In the genomic region with DNA sequence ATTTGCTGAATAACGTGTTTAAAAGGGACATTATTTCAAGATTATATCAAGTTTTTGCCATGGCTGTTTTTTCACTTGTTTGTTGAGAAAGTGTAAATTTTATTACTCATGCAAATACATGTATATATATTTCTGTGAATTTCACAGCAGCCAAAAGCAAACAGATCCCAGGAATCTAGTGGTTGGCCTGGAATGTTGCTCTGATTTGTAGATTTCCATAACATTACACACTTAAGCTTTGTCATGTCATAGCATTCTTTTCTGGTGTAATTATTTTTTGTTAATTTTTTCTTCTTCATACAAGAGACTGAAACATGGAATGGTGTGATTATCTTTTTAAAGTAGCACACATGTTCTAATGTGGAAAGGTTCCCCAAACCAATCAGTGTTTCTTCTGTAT, we compare ENCODE assay signal across 19 cellular contexts. TPM values are rescaled to one million over a fixed set of nuclear protein-coding genes. Genes with fewer than 3 reads are reported as not detected.
DNase-seq lines count a peak whose midpoint lies in the region; ATAC-seq and TF ChIP-seq lines count a peak whose summit lies in the region.
"Had no signal": no experiment of that assay in that cellular context is flagged by ENCODE, and none has a peak within 500 bp of the region (broad histone marks: within the 10 kb centered on the region; RNA-seq: fewer than 3 reads in every experiment).

No MANE protein-coding gene starts in this region.

- no peak overlapping the region for H2AK5ac ChIP-seq in IMR-90 (ENCODE audit: low read depth, low read length)

- no peak overlapping the region for H2BK20ac ChIP-seq in IMR-90 (ENCODE audit: low read depth, low read length)

- H3K23ac ChIP-seq in IMR-90 (ENCODE audit: low read depth, low read length) = no peak overlapping the region

- DNase-seq in AG10803 (ENCODE audit: low read depth) (peak; percentile 41), IMR-90 (peak; percentile 46), dedifferentiated amniotic fluid mesenchymal stem cell (ENCODE audit: extremely low spot score) (peak; percentile 49), neural progenitor cell (ENCODE audit: low spot score) (no peak), NCI-H1048 (lab: John Stamatoyannopoulos, UW) (no peak)
- DNase-seq: activated CD4-positive, alpha-beta memory T cell treated with anti-CD3 and anti-CD28 coated beads for 36 hours; activated CD8-positive, alpha-beta memory T cell treated with anti-CD3 and anti-CD28 coated beads, Interleukin-2, amount 50 U/mL, for 48 hours; effector memory CD4-positive, alpha-beta T cell; hippocampal formation; NCI-H187 treated with DMSO at 0.1 percent for 48 hours; NCI-H526; psoas muscle had no signal

- H3K36me3 Mint-ChIP-seq in neural progenitor cell = peaks cover 4% of the 10 kb centered on the region
- H3K36me3 Mint-ChIP-seq: activated CD4-positive, alpha-beta memory T cell treated with anti-CD3 and anti-CD28 coated beads for 36 hours; activated naive CD4-positive, alpha-beta T cell treated with anti-CD3 and anti-CD28 coated beads, Interleukin-2, amount 50 U/mL, for 72 hours had no signal

- H4K8ac ChIP-seq in IMR-90 (ENCODE audit: low read depth in 2 of 2, low read length in 2 of 2) = no peak overlapping the region

- H3K36me3 ChIP-seq in IMR-90 (ENCODE audit: control insufficient read depth, insufficient read depth, low read length) (no peaks in the 10 kb centered on the region; the same call in 1 of the 2 replicates), neural progenitor cell (no peaks in the 10 kb centered on the region)

- no peak overlapping the region for H3K4me3 Mint-ChIP-seq in neural progenitor cell
- H3K4me3 Mint-ChIP-seq: activated CD4-positive, alpha-beta memory T cell treated with anti-CD3 and anti-CD28 coated beads for 36 hours had no signal

- no peaks in the 10 kb centered on the region for H3K9me3 Mint-ChIP-seq in neural progenitor cell
- H3K9me3 Mint-ChIP-seq: activated CD4-positive, alpha-beta memory T cell treated with anti-CD3 and anti-CD28 coated beads for 36 hours; activated naive CD4-positive, alpha-beta T cell treated with anti-CD3 and anti-CD28 coated beads, Interleukin-2, amount 50 U/mL, for 72 hours; activated T-helper 2 cell treated with anti-CD3 and anti-CD28 coated beads, Interferon-gamma antibody, Interleukin-2, Interleukin-4, amounts not matched to agents 10 μg/mL and 5 μg/mL and 100 μg/mL, durations not matched to agents 14 hours and 24 hours and 36 hours had no signal

- POLR2A ChIA-PET in IMR-90 (lab: Charles Lee; ENCODE audit: unreplicated experiment) = no interaction called here

- H3K4me2 ChIP-seq in IMR-90 (ENCODE audit: low read depth, low read length) = no peak overlapping the region
- H3K4me2 ChIP-seq in neural progenitor cell = peak overlapping the region; percentile 39

- H2AFZ ChIP-seq in IMR-90 (replicated peaks; ENCODE audit: low read length, poor library complexity) (no peak overlapping the region), neural progenitor cell (replicated peaks) (no peak overlapping the region)

- H4K91ac ChIP-seq in IMR-90 (ENCODE audit: insufficient read depth, low read depth, low read length) = no peak overlapping the region

- dilution Hi-C loops in IMR-90 (cut with HindIII; ENCODE audit: low sequenced_read_pairs, unreplicated experiment) = no loop called here

- no peak overlapping the region for H2BK120ac ChIP-seq in IMR-90 (ENCODE audit: low read depth, low read length)

- H3K27ac ChIP-seq in IMR-90 (ENCODE audit: insufficient read depth, low read length) (no peak overlapping the region), neural progenitor cell (no peak overlapping the region)
- H3K27ac ChIP-seq: C4-2B, psoas muscle had no signal

- H4K5ac ChIP-seq in IMR-90 (ENCODE audit: low read depth, low read length) = no peak overlapping the region

- no peak overlapping the region for H3K18ac ChIP-seq in IMR-90 (ENCODE audit: low read depth, low read length)

- in situ Hi-C loops in IMR-90 (cut with MboI; ENCODE audit: low sequenced_read_pairs) = no loop called here

- no CpG with 5 or more reads among the region's 1 CpG for WGBS in IMR-90 (ENCODE audit: extremely low coverage in 2 of 2, insufficient read length in 1 of 2), 2 experiments

- no peak for TF ChIP-seq RAD21 in IMR-90 (IDR thresholded peaks at IDR 0.05; ENCODE audit: low read length)

- H3K79me2 ChIP-seq in neural progenitor cell (ENCODE audit: low read depth) = peaks cover 69% of the 10 kb centered on the region

- no peak overlapping the region for H3K14ac ChIP-seq in IMR-90 (replicated peaks; ENCODE audit: low read depth, low read length)

- H3K9me1 ChIP-seq in IMR-90 (ENCODE audit: insufficient read depth, low read length) = peaks cover 7% of the 10 kb centered on the region; the same call in 1 of the 2 replicates

- no peak overlapping the region for H3K4me3 ChIP-seq in AG10803 (ENCODE audit: low read length)
- no peak overlapping the region for H3K4me3 ChIP-seq in IMR-90 (ENCODE audit: insufficient read depth, low read depth, low read length)
- H3K4me3 ChIP-seq in neural progenitor cell = no peak overlapping the region
- H3K4me3 ChIP-seq: psoas muscle had no signal

- intact Hi-C loops in IMR-90 (cut with micrococcal nuclease) = no loop called here

- peaks cover 24 to 47% of the 10 kb centered on the region in 2 experiments for H3K79me1 ChIP-seq in IMR-90 (ENCODE audit: low read depth in 1 of 2, low read length in 2 of 2)

- H2AK9ac ChIP-seq in IMR-90 (replicated peaks; ENCODE audit: low read depth, low read length, poor library complexity) = no peak overlapping the region

- peak; percentile 54 for ATAC-seq in IMR-90 (ENCODE audit: low read depth)
- ATAC-seq in GM18870 (IDR thresholded peaks at IDR 0.05; ENCODE audit: unreplicated experiment) = no peak
- no peak for ATAC-seq in GM21786 (IDR thresholded peaks at IDR 0.05; ENCODE audit: unreplicated experiment)
- no peak for ATAC-seq in HG02973 (IDR thresholded peaks at IDR 0.05; ENCODE audit: unreplicated experiment)
- ATAC-seq: activated CD4-positive, CD25-positive, alpha-beta regulatory T cell treated with anti-CD3 and anti-CD28 coated beads, Interleukin-2, amount 50 U/mL, for 24 hours; activated naive CD4-positive, alpha-beta T cell treated with anti-CD3 and anti-CD28 coated beads, Interleukin-2, amount 50 U/mL, for 72 hours; psoas muscle had no signal

- H3K4ac ChIP-seq in IMR-90 (ENCODE audit: low read depth, low read length) = no peak overlapping the region

- H3K27ac Mint-ChIP-seq in neural progenitor cell = no peak overlapping the region
- H3K27ac Mint-ChIP-seq: activated CD4-positive, alpha-beta memory T cell treated with anti-CD3 and anti-CD28 coated beads for 36 hours; activated T-helper 2 cell treated with anti-CD3 and anti-CD28 coated beads, Interferon-gamma antibody, Interleukin-2, Interleukin-4, amounts not matched to agents 10 μg/mL and 5 μg/mL and 100 μg/mL, durations not matched to agents 14 hours and 24 hours and 36 hours had no signal

- peaks cover 8% of the 10 kb centered on the region for H3K4me1 ChIP-seq in IMR-90 (ENCODE audit: control insufficient read depth, insufficient read depth, low read length)
- peaks cover 33% of the 10 kb centered on the region for H3K4me1 ChIP-seq in neural progenitor cell
- H3K4me1 ChIP-seq: psoas muscle had no signal

- H3F3A ChIP-seq in neural progenitor cell (ENCODE audit: low read depth) = peaks cover 6% of the 10 kb centered on the region

- TF ChIP-seq CTCF in AG10803 (conservative IDR thresholded peaks at IDR 0.05; ENCODE audit: low read length) (no peak), IMR-90 (conservative IDR thresholded peaks at IDR 0.05; ENCODE audit: low read depth, low read length) (no peak), neural progenitor cell (IDR thresholded peaks at IDR 0.05) (no peak)

- H4K20me1 ChIP-seq in IMR-90 (ENCODE audit: insufficient read depth, low read length) (peaks cover 18% of the 10 kb centered on the region; the same call in 1 of the 2 replicates), neural progenitor cell (ENCODE audit: low read depth) (peaks cover 44% of the 10 kb centered on the region)

- H2BK15ac ChIP-seq in IMR-90 (ENCODE audit: low read depth, low read length) = no peak overlapping the region

- BruUV-seq in IMR-90 (replicated peaks; lab: Mats Ljungman, UMichigan) = no TSS peak

- H3K27me3 ChIP-seq in IMR-90 (ENCODE audit: control insufficient read depth, insufficient read depth, low read length) (no peaks in the 10 kb centered on the region), neural progenitor cell (no peaks in the 10 kb centered on the region)

- H2BK5ac ChIP-seq in IMR-90 (ENCODE audit: low read depth, low read length, poor library complexity, severe bottlenecking) = no peak overlapping the region

- no peak for TF ChIP-seq POLR2A in IMR-90 (IDR thresholded peaks at IDR 0.05; ENCODE audit: low read depth, low read length)

- H3K9ac ChIP-seq in IMR-90 (ENCODE audit: low read depth, low read length) (no peak overlapping the region), neural progenitor cell (no peak overlapping the region)

- no peak overlapping the region for H3K56ac ChIP-seq in IMR-90 (ENCODE audit: extremely low read depth, insufficient read depth, low read length)

- peaks cover 27% of the 10 kb centered on the region for H3K4me1 Mint-ChIP-seq in neural progenitor cell

- H3K9me3 ChIP-seq in IMR-90 (ENCODE audit: control insufficient read depth, insufficient read depth, low read length) = no peaks in the 10 kb centered on the region
- no peaks in the 10 kb centered on the region for H3K9me3 ChIP-seq in neural progenitor cell (ENCODE audit: low read depth)
- H3K9me3 ChIP-seq: psoas muscle had no signal

- H3K27me3 Mint-ChIP-seq in neural progenitor cell (ENCODE audit: insufficient read depth, low read depth) = no peaks in the 10 kb centered on the region
- H3K27me3 Mint-ChIP-seq: activated CD4-positive, alpha-beta memory T cell treated with anti-CD3 and anti-CD28 coated beads for 36 hours had no signal

- CTCF ChIA-PET in IMR-90 (lab: Yijun Ruan, JAX) = no interaction called here

TF ChIP-seq in IMR-90, 13 proteins besides CTCF, POLR2A, EP300 and RAD21 (continues in another document):
- no peak for TF ChIP-seq RFX5 (IDR thresholded peaks at IDR 0.05; ENCODE audit: low read depth, low read length)
- TF ChIP-seq CEBPB (IDR thresholded peaks at IDR 0.05; ENCODE audit: low read depth, low read length) = no peak

RNA-seq across cellular contexts. Expression of a gene that starts 20.1 kb away (rescaled TPM):
- total RNA-seq in IMR-90 (2012; rRNA removed) = 28.9 and 41.1 TPM in 2 replicates
- polyA plus RNA-seq in IMR-90 (2012; rRNA removed) = 19.6 and 20.3 TPM in 2 replicates
- 3.6 and 4.6 TPM in 2 replicates for polyA plus RNA-seq in IMR-90 (2012; cell fraction: cytosol; rRNA removed)
- 18.9 and 93.0 TPM in 2 replicates for polyA plus RNA-seq in IMR-90 (2012; cell fraction: nucleus; rRNA removed; ENCODE audit: low replicate concordance)
- 63.2 and 80.9 TPM in 2 replicates for total RNA-seq in neural progenitor cell (ENCODE audit: low replicate concordance)

RNA-seq across cellular contexts. Expression of a gene that starts 53.5 kb away (rescaled TPM):
- total RNA-seq in IMR-90 (2012; rRNA removed) (14.9 and 26.1 TPM in 2 replicates), neural progenitor cell (ENCODE audit: low replicate concordance) (19.1 and 19.8 TPM in 2 replicates)
- 29.8 and 30.7 TPM in 2 replicates for polyA plus RNA-seq in IMR-90 (2012; rRNA removed)
- polyA plus RNA-seq in IMR-90 (2012; cell fraction: cytosol; rRNA removed) = 9.5 and 9.7 TPM in 2 replicates
- 3.2 and 7.0 TPM in 2 replicates for polyA plus RNA-seq in IMR-90 (2012; cell fraction: nucleus; rRNA removed; ENCODE audit: low replicate concordance)

Comparison
In these comparisons a context has a peak if more than half of its experiments do, and no peak if none do; other contexts are left out.
1. DNase-seq: peak in AG10803 (single experiment), IMR-90 (single experiment) and dedifferentiated amniotic fluid mesenchymal stem cell (single experiment); none in neural progenitor cell (single experiment) and NCI-H1048 (single experiment).